20 cellular contexts compared by ENCODE assay signal in the genomic region with DNA sequence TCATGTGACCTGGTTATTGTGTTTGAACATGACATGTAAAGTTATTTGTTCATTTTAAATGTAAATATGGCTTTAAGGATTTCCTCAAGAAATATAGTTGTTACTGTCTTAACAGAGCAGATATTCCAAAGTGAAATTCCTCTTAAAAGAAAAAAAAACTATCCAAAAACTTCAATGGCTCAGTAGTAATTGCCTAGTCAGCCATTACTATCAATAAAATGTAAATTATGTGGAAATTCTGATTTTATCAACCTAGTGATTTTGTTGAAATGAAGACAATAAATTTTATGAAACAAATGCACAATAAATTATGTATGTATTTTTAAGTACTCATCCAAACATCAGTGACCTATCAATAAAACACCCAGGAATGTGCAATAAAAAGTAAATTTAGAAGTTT.
DNase-seq lines count a peak whose midpoint lies in the region; ATAC-seq, FAIRE-seq and TF ChIP-seq lines count a peak whose summit lies in the region.
"Had no signal": no experiment of that assay in that cellular context is flagged by ENCODE, and none has a peak within 500 bp of the region (broad histone marks: within the 10 kb centered on the region; RNA-seq: fewer than 3 reads in every experiment).

No MANE protein-coding gene starts in this region.

- no peak overlapping the region for H2BK20ac ChIP-seq in IMR-90 (ENCODE audit: low read depth, low read length)

- no peak for TF ChIP-seq CTCF in IMR-90 (conservative IDR thresholded peaks at IDR 0.05; ENCODE audit: low read depth, low read length)

- in situ Hi-C loops in IMR-90 (cut with MboI; ENCODE audit: low sequenced_read_pairs), result no loop called here

- no peak overlapping the region for H3K4me2 ChIP-seq in IMR-90 (ENCODE audit: low read depth, low read length)
- H3K4me2 ChIP-seq: A549; BLaER1 treated with 17β-estradiol and CSF1 and Interleukin-3, amounts not matched to agents 10 nM and 100 nM had no signal

- intact Hi-C loops in IMR-90 (cut with micrococcal nuclease), result no loop called here

- no peak for DNase-seq in IMR-90
- DNase-seq: 8988T; AML-193; Caco-2; Calu3; CD4-positive, alpha-beta T cell; CD8-positive, alpha-beta T cell; DMS79 treated with DMSO at 0.1 percent for 48 hours; GF-D8 had no signal

- no peaks in the 10 kb centered on the region for H3K79me1 ChIP-seq in IMR-90 (ENCODE audit: low read depth in 1 of 2, low read length in 2 of 2)

- no peaks in the 10 kb centered on the region for H3K36me3 ChIP-seq in IMR-90 (ENCODE audit: control insufficient read depth, insufficient read depth, low read length)
- H3K36me3 ChIP-seq: BLaER1 treated with 17β-estradiol and CSF1 and Interleukin-3, amounts not matched to agents 10 nM and 100 nM had no signal

- TF ChIP-seq RAD21 in IMR-90 (IDR thresholded peaks at IDR 0.05; ENCODE audit: low read length), result no peak

- H3K27ac Mint-ChIP-seq in stimulated activated memory B cell treated with anti-CD40 and anti-IgM and Interleukin-4, amounts not matched to agents 10 μg/mL and 1 μg/mL and 100 μg/mL, for 72 hours, result no peak overlapping the region
- H3K27ac Mint-ChIP-seq: B cell; CD4-positive, alpha-beta T cell; CD8-positive, alpha-beta T cell had no signal

- no peak overlapping the region for H2AK9ac ChIP-seq in IMR-90 (replicated peaks; ENCODE audit: low read depth, low read length, poor library complexity)

- no peak for TF ChIP-seq POLR2A in IMR-90 (IDR thresholded peaks at IDR 0.05; ENCODE audit: low read depth, low read length)

- H3K14ac ChIP-seq in IMR-90 (replicated peaks; ENCODE audit: low read depth, low read length), result no peak overlapping the region

- H3K4me3 ChIP-seq in IMR-90 (ENCODE audit: insufficient read depth, low read depth, low read length), result no peak overlapping the region
- H3K4me3 ChIP-seq: A549; BLaER1 treated with 17β-estradiol and CSF1 and Interleukin-3, amounts not matched to agents 10 nM and 100 nM had no signal

- CTCF ChIA-PET in IMR-90 (lab: Yijun Ruan, JAX), result no interaction called here

- H3K27ac ChIP-seq in IMR-90 (ENCODE audit: insufficient read depth, low read length), result no peak overlapping the region
- H3K27ac ChIP-seq: A549; BLaER1 treated with 17β-estradiol and CSF1 and Interleukin-3, amounts not matched to agents 10 nM and 100 nM; C4-2B had no signal

- H2BK5ac ChIP-seq in IMR-90 (ENCODE audit: low read depth, low read length, poor library complexity, severe bottlenecking), result no peak overlapping the region

- no peaks in the 10 kb centered on the region for H3K9me3 ChIP-seq in IMR-90 (ENCODE audit: control insufficient read depth, insufficient read depth, low read length)
- H3K9me3 ChIP-seq: A549; BLaER1 treated with 17β-estradiol and CSF1 and Interleukin-3, amounts not matched to agents 10 nM and 100 nM; Caco-2 had no signal

- H3K56ac ChIP-seq in IMR-90 (ENCODE audit: extremely low read depth, insufficient read depth, low read length), result no peak overlapping the region

- H4K20me1 ChIP-seq in IMR-90 (ENCODE audit: insufficient read depth, low read length), result no peaks in the 10 kb centered on the region
- H4K20me1 ChIP-seq: BLaER1 treated with 17β-estradiol and CSF1 and Interleukin-3, amounts not matched to agents 10 nM and 100 nM had no signal

- H3K18ac ChIP-seq in IMR-90 (ENCODE audit: low read depth, low read length), result no peak overlapping the region

- H2BK120ac ChIP-seq in IMR-90 (ENCODE audit: low read depth, low read length), result no peak overlapping the region

- no peak overlapping the region for H3K4ac ChIP-seq in IMR-90 (ENCODE audit: low read depth, low read length)

- no peak overlapping the region for H2AK5ac ChIP-seq in IMR-90 (ENCODE audit: low read depth, low read length)

- no peaks in the 10 kb centered on the region for H3K4me1 ChIP-seq in IMR-90 (ENCODE audit: control insufficient read depth, insufficient read depth, low read length)
- H3K4me1 ChIP-seq: A549; BLaER1 treated with 17β-estradiol and CSF1 and Interleukin-3, amounts not matched to agents 10 nM and 100 nM; Caco-2 had no signal

- no peak overlapping the region for H4K8ac ChIP-seq in IMR-90 (ENCODE audit: low read depth in 2 of 2, low read length in 2 of 2)

- H3K27me3 Mint-ChIP-seq in stimulated activated memory B cell treated with anti-CD40 and anti-IgM and Interleukin-4, amounts not matched to agents 10 μg/mL and 1 μg/mL and 100 μg/mL, for 72 hours, result no peaks in the 10 kb centered on the region
- H3K27me3 Mint-ChIP-seq: B cell; CD4-positive, alpha-beta T cell had no signal

- H3K4me3 Mint-ChIP-seq in stimulated activated memory B cell treated with anti-CD40 and anti-IgM and Interleukin-4, amounts not matched to agents 10 μg/mL and 1 μg/mL and 100 μg/mL, for 72 hours, result no peak overlapping the region
- H3K4me3 Mint-ChIP-seq: B cell; CD4-positive, alpha-beta T cell; CD8-positive, alpha-beta T cell had no signal

- no peak overlapping the region for H2BK15ac ChIP-seq in IMR-90 (ENCODE audit: low read depth, low read length)

- FAIRE-seq in A204.1 (lab: Jason Lieb, UNC) (peak; percentile 16), islet of Langerhans (lab: Jason Lieb, UNC) (peak; percentile 9)
- FAIRE-seq: A549, D721Med, G401.6, GM12891 had no signal

- no peak overlapping the region for H2AFZ ChIP-seq in IMR-90 (replicated peaks; ENCODE audit: low read length, poor library complexity)

- POLR2A ChIA-PET in IMR-90 (lab: Charles Lee; ENCODE audit: unreplicated experiment), result no interaction called here

- no peak overlapping the region for H3K23ac ChIP-seq in IMR-90 (ENCODE audit: low read depth, low read length)

- H3K9me1 ChIP-seq in IMR-90 (ENCODE audit: insufficient read depth, low read length), result no peaks in the 10 kb centered on the region

- no peak overlapping the region for H3K9ac ChIP-seq in IMR-90 (ENCODE audit: low read depth, low read length)
- H3K9ac ChIP-seq: BLaER1 treated with 17β-estradiol and CSF1 and Interleukin-3, amounts not matched to agents 10 nM and 100 nM had no signal

- dilution Hi-C loops in IMR-90 (cut with HindIII; ENCODE audit: low sequenced_read_pairs, unreplicated experiment), result no loop called here

- H3K4me1 Mint-ChIP-seq in stimulated activated memory B cell treated with anti-CD40 and anti-IgM and Interleukin-4, amounts not matched to agents 10 μg/mL and 1 μg/mL and 100 μg/mL, for 72 hours, result no peaks in the 10 kb centered on the region
- H3K4me1 Mint-ChIP-seq: B cell had no signal

- no peak overlapping the region for H4K91ac ChIP-seq in IMR-90 (ENCODE audit: insufficient read depth, low read depth, low read length)

- no TSS peak for BruUV-seq in IMR-90 (replicated peaks; lab: Mats Ljungman, UMichigan)

- no peaks in the 10 kb centered on the region for H3K27me3 ChIP-seq in IMR-90 (ENCODE audit: control insufficient read depth, insufficient read depth, low read length)
- H3K27me3 ChIP-seq: BLaER1 treated with 17β-estradiol and CSF1 and Interleukin-3, amounts not matched to agents 10 nM and 100 nM had no signal

- ATAC-seq in IMR-90 (ENCODE audit: low read depth) (no peak), GM21619 (IDR thresholded peaks at IDR 0.05; ENCODE audit: unreplicated experiment) (no peak)
- no peak for ATAC-seq in stimulated activated memory B cell treated with anti-CD40 and anti-IgM and Interleukin-4, amounts not matched to agents 10 μg/mL and 1 μg/mL and 100 μg/mL, for 72 hours
- ATAC-seq: A549; CD8-positive, alpha-beta T cell had no signal

- no peaks in the 10 kb centered on the region for H3K9me3 Mint-ChIP-seq in stimulated activated memory B cell treated with anti-CD40 and anti-IgM and Interleukin-4, amounts not matched to agents 10 μg/mL and 1 μg/mL and 100 μg/mL, for 72 hours
- H3K9me3 Mint-ChIP-seq: CD4-positive, alpha-beta T cell; CD8-positive, alpha-beta T cell had no signal

- no peaks in the 10 kb centered on the region for H3K36me3 Mint-ChIP-seq in stimulated activated memory B cell treated with anti-CD40 and anti-IgM and Interleukin-4, amounts not matched to agents 10 μg/mL and 1 μg/mL and 100 μg/mL, for 72 hours
- H3K36me3 Mint-ChIP-seq: CD8-positive, alpha-beta T cell had no signal

- no peak overlapping the region for H4K5ac ChIP-seq in IMR-90 (ENCODE audit: low read depth, low read length)

TF ChIP-seq in IMR-90, 13 proteins besides CTCF, POLR2A, EP300 and RAD21:
- TF ChIP-seq RFX5 (IDR thresholded peaks at IDR 0.05; ENCODE audit: low read depth, low read length) (no peak), MAFK (IDR thresholded peaks at IDR 0.05; ENCODE audit: low read depth, low read length) (peak; percentile 53), CEBPB (IDR thresholded peaks at IDR 0.05; ENCODE audit: low read depth, low read length) (no peak), BHLHE40 (IDR thresholded peaks at IDR 0.05; ENCODE audit: low read depth, low read length) (no peak), SMC3 (IDR thresholded peaks at IDR 0.05; ENCODE audit: low read depth, low read length) (no peak), RCOR1 (IDR thresholded peaks at IDR 0.05; ENCODE audit: insufficient replicate concordance, low read length) (no peak), ELK1 (IDR thresholded peaks at IDR 0.05; ENCODE audit: borderline replicate concordance, low read depth, low read length) (no peak), NFE2L2 (IDR thresholded peaks at IDR 0.05; ENCODE audit: low read depth, low read length) (no peak)
- TF ChIP-seq, protein P1, sequence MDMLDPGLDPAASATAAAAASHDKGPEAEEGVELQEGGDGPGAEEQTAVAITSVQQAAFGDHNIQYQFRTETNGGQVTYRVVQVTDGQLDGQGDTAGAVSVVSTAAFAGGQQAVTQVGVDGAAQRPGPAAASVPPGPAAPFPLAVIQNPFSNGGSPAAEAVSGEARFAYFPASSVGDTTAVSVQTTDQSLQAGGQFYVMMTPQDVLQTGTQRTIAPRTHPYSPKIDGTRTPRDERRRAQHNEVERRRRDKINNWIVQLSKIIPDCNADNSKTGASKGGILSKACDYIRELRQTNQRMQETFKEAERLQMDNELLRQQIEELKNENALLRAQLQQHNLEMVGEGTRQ (IDR thresholded peaks at IDR 0.05; ENCODE audit: low read depth, low read length), result no peak
TF ChIP-seq in IMR-90: peak in this region for 1.
